ENCODE assay signal across 3 cellular contexts in the genomic region with DNA sequence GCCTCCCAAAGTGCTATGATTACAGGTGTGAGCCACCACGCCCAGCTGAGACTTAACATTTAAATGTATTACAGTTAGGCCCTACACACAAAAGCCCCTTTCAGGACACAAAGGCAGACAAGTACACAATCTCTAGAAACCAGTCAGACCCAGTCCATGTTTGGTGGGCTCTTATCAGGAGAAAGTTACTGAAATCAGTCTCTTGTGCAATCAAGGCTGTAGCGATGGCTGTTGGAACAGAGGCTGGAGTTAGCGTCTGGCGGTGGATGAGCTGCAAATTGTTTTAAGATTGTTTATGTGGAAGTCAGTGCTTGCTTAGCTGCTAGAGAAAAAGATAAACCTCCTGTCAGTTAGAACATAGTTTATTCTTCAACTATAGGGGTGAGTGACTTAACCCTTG.
TF ChIP-seq lines count a peak whose summit lies in the region.

No MANE protein-coding gene starts in this region.

TF ChIP-seq in SK-N-SH, 30 proteins besides CTCF, POLR2A, EP300 and RAD21 (continued from another document):
- TF ChIP-seq PBX3 (IDR thresholded peaks at IDR 0.05) (no peak), SMC3 (IDR thresholded peaks at IDR 0.05; ENCODE audit: low read depth, low read length) (no peak), JUND (IDR thresholded peaks at IDR 0.05) (no peak), EZH2phosphoT487 (IDR thresholded peaks at IDR 0.05; ENCODE audit: borderline replicate concordance, low read depth) (no peak)
- TF ChIP-seq, protein P1, sequence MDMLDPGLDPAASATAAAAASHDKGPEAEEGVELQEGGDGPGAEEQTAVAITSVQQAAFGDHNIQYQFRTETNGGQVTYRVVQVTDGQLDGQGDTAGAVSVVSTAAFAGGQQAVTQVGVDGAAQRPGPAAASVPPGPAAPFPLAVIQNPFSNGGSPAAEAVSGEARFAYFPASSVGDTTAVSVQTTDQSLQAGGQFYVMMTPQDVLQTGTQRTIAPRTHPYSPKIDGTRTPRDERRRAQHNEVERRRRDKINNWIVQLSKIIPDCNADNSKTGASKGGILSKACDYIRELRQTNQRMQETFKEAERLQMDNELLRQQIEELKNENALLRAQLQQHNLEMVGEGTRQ (IDR thresholded peaks at IDR 0.05; ENCODE audit: borderline replicate concordance, low read depth, low read length), result no peak
- TF ChIP-seq, protein P2, sequence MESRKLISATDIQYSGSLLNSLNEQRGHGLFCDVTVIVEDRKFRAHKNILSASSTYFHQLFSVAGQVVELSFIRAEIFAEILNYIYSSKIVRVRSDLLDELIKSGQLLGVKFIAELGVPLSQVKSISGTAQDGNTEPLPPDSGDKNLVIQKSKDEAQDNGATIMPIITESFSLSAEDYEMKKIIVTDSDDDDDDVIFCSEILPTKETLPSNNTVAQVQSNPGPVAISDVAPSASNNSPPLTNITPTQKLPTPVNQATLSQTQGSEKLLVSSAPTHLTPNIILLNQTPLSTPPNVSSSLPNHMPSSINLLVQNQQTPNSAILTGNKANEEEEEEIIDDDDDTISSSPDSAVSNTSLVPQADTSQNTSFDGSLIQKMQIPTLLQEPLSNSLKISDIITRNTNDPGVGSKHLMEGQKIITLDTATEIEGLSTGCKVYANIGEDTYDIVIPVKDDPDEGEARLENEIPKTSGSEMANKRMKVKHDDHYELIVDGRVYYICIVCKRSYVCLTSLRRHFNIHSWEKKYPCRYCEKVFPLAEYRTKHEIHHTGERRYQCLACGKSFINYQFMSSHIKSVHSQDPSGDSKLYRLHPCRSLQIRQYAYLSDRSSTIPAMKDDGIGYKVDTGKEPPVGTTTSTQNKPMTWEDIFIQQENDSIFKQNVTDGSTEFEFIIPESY (IDR thresholded peaks at IDR 0.05; ENCODE audit: borderline replicate concordance, low read depth), result no peak
- TF ChIP-seq, protein P3, sequence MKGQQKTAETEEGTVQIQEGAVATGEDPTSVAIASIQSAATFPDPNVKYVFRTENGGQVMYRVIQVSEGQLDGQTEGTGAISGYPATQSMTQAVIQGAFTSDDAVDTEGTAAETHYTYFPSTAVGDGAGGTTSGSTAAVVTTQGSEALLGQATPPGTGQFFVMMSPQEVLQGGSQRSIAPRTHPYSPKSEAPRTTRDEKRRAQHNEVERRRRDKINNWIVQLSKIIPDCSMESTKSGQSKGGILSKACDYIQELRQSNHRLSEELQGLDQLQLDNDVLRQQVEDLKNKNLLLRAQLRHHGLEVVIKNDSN (IDR thresholded peaks at IDR 0.05; ENCODE audit: borderline replicate concordance, low read depth), result no peak

TF ChIP-seq in SK-N-SH treated with all-trans-retinoic acid at 6 μM for 48 hours, 23 proteins besides CTCF, POLR2A, EP300 and RAD21 (continued from another document):
- TF ChIP-seq, protein P4, sequence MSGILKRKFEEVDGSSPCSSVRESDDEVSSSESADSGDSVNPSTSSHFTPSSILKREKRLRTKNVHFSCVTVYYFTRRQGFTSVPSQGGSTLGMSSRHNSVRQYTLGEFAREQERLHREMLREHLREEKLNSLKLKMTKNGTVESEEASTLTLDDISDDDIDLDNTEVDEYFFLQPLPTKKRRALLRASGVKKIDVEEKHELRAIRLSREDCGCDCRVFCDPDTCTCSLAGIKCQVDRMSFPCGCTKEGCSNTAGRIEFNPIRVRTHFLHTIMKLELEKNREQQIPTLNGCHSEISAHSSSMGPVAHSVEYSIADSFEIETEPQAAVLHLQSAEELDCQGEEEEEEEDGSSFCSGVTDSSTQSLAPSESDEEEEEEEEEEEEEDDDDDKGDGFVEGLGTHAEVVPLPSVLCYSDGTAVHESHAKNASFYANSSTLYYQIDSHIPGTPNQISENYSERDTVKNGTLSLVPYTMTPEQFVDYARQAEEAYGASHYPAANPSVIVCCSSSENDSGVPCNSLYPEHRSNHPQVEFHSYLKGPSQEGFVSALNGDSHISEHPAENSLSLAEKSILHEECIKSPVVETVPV (CRISPR knock-in tag; IDR thresholded peaks at IDR 0.05), result no peak
- TF ChIP-seq SNAI2 (CRISPR knock-in tag; IDR thresholded peaks at IDR 0.05), result no peak
- no peak for TF ChIP-seq PPARA (CRISPR knock-in tag; IDR thresholded peaks at IDR 0.05; ENCODE audit: borderline replicate concordance)
- TF ChIP-seq ZNF8 (CRISPR knock-in tag; IDR thresholded peaks at IDR 0.05), result no peak
- no peak for TF ChIP-seq BACH2 (CRISPR knock-in tag; IDR thresholded peaks at IDR 0.05; ENCODE audit: borderline replicate concordance)
- no peak for TF ChIP-seq ZC3H10 (CRISPR knock-in tag; IDR thresholded peaks at IDR 0.05)
TF ChIP-seq in SK-N-SH treated with all-trans-retinoic acid at 6 μM for 48 hours: peak in this region for 0.

TF ChIP-seq in WTC11, 78 proteins besides CTCF, POLR2A, EP300 and RAD21 (continued from another document):
- TF ChIP-seq, protein P1 (CRISPR knock-in tag; IDR thresholded peaks at IDR 0.05), result no peak
- no peak for TF ChIP-seq NR1H2 (CRISPR knock-in tag; IDR thresholded peaks at IDR 0.05)
- TF ChIP-seq CREM (CRISPR knock-in tag; IDR thresholded peaks at IDR 0.05), result no peak
